ENCODE assay signal across 23 cellular contexts in the genomic region with DNA sequence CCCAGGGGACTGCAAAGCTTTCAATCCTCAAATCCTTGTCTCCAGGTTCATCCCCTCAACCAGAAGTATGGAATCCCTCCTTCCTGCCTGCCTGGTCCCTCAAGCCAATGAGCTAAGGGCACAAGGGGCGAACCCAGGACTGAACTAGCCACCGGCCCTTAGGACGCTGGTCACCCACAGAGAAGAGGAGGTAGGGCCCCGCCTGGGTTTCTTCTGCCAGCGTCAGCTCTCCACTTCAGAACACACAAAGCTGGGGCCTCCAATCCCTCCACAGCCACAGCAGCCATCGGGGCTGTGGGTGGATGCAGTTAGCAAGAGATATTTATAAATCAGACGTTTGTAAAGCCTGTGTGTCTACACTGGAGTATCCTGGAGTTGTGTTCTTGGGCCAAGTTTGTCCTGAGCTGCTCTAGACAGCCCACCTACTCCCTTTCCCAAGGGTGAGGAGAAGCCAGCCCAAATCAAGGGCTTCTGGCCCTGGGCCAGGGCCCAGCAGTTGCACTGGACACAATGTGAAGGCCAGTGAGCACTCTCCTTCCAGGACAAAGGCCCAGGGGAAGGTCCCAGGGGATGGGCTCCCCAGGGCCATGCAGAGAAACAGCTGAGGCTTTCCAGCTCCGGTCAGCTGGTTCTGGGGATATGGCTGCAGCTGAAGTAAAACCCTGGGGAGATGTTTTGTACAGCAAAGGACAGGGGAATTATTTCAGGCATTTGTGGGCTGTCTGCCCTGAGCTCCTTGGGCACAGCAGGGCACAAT. TPM values are rescaled to one million over a fixed set of nuclear protein-coding genes. Genes with fewer than 3 reads are reported as not detected.
DNase-seq lines count a peak whose midpoint lies in the region; ATAC-seq, FAIRE-seq and TF ChIP-seq lines count a peak whose summit lies in the region.
"Had no signal": no experiment of that assay in that cellular context is flagged by ENCODE, and none has a peak within 500 bp of the region (broad histone marks: within the 10 kb centered on the region; RNA-seq: fewer than 3 reads in every experiment).

No MANE protein-coding gene starts in this region.

- H3K27ac ChIP-seq in GM12878 (ENCODE audit: control insufficient read depth, insufficient read depth) (no peak overlapping the region), thyroid gland (peak overlapping the region in 1 of 3 donors; percentile 20)
- H3K27ac ChIP-seq: C4-2B, epithelial cell of prostate, SK-N-MC, skin epidermis, upper lobe of left lung had no signal

- H2AFZ ChIP-seq in GM12878 (ENCODE audit: control insufficient read depth, low read depth, low read length), result no peak overlapping the region

- no peaks in the 10 kb centered on the region for H3K4me1 ChIP-seq in GM12878 (ENCODE audit: control insufficient read depth, insufficient read depth, low read length)
- H3K4me1 ChIP-seq in thyroid gland, result peaks cover 7 to 12% of the 10 kb centered on the region in 2 donors
- H3K4me1 ChIP-seq: upper lobe of left lung had no signal

- no peak for FAIRE-seq in GM12878 (lab: Jason Lieb, UNC)
- FAIRE-seq: GM18507, HTR-8/SVneo had no signal

- H3K36me3 ChIP-seq in GM12878 (ENCODE audit: control insufficient read depth in 2 of 2, insufficient read depth in 2 of 2, low read length in 1 of 2) (no peaks in the 10 kb centered on the region), thyroid gland (no peaks in the 10 kb centered on the region)
- H3K36me3 ChIP-seq: upper lobe of left lung had no signal

- H3K79me2 ChIP-seq in GM12878 (ENCODE audit: control insufficient read depth, insufficient read depth, low read length), result no peaks in the 10 kb centered on the region

- BruUV-seq in GM12878 (replicated peaks; lab: Mats Ljungman, UMichigan), result no TSS peak

- TF ChIP-seq RAD21 in GM12878 (IDR thresholded peaks at IDR 0.05; ENCODE audit: insufficient read depth, low read depth, low read length), result no peak

- no peak for TF ChIP-seq CTCF in GM12878 (IDR thresholded peaks at IDR 0.05 in 2 of 3, conservative IDR thresholded peaks at IDR 0.05 in 1 of 3; ENCODE audit: control insufficient read depth in 2 of 3, extremely low read depth in 1 of 3, insufficient read depth in 1 of 3, low read depth in 3 of 3, low read length in 3 of 3)
- TF ChIP-seq CTCF in fibroblast of the aortic adventitia (IDR thresholded peaks at IDR 0.05; ENCODE audit: insufficient read depth, low read length), result no peak
- no peak for TF ChIP-seq CTCF in thyroid gland (IDR thresholded peaks at IDR 0.05)

- TF ChIP-seq POLR2A in GM12878 (IDR thresholded peaks at IDR 0.05; ENCODE audit: low read depth, low read length) (no peak), thyroid gland (IDR thresholded peaks at IDR 0.05) (no peak)

- no peak for ATAC-seq in GM12878
- no peak for ATAC-seq in HG03135 (IDR thresholded peaks at IDR 0.05; ENCODE audit: unreplicated experiment)
- ATAC-seq in HG02870 (IDR thresholded peaks at IDR 0.05; ENCODE audit: unreplicated experiment), result no peak

- in situ Hi-C loops in GM12878 (cut with MboI), result no loop called here

- H4K20me1 ChIP-seq in GM12878 (ENCODE audit: control insufficient read depth, insufficient read depth), result no peaks in the 10 kb centered on the region

- intact Hi-C loops in GM12878 (cut with micrococcal nuclease; ENCODE audit: unreplicated experiment), result no loop called here
- intact Hi-C loops in thyroid gland (cut with DNase I), result no loop called here

- no peak for DNase-seq in GM12878 (ENCODE audit: low read depth, low spot score)
- peak; percentile 6 for DNase-seq in fibroblast of the aortic adventitia (ENCODE audit: low read depth)
- peak; percentile 87 for DNase-seq in mesenteric fat pad (ENCODE audit: low spot score)
- peak; percentile 43 to 56 for DNase-seq in thyroid gland
- DNase-seq in NCI-H1694 (lab: John Stamatoyannopoulos, UW), result no peak
- DNase-seq in KG1 (lab: John Stamatoyannopoulos, UW), result no peak
- DNase-seq: activated T-cell treated with anti-CD3 and anti-CD28 coated beads, Interleukin-2, amount 50 U/mL, for 48 hours; H7; immature natural killer cell; mesendoderm; NCI-H2029; NCI-H510A treated with DMSO at 0.1 percent for 48 hours; OCI-M1 had no signal

- no peak for TF ChIP-seq EP300 in GM12878 (IDR thresholded peaks at IDR 0.05; ENCODE audit: borderline replicate concordance in 1 of 2, control insufficient read depth in 1 of 2, low read depth in 2 of 2, low read length in 2 of 2)

- no peak overlapping the region for H3K9ac ChIP-seq in GM12878 (ENCODE audit: control insufficient read depth, insufficient read depth, low read length)

- WGBS in GM12878 (ENCODE audit: insufficient coverage, insufficient replicate concordance, low lambda C conversion rate, missing lambda C conversion rate), result 36% methylated on average over 8 of the region's 8 CpGs
- 27 to 47% methylated on average over 2 to 5 of the region's 8 CpGs for WGBS in thyroid gland, 2 donors

- RAD21 ChIA-PET in GM12878 (lab: Charles Lee; ENCODE audit: unreplicated experiment), result no interaction called here

- CTCF ChIA-PET in GM12878 (lab: Yijun Ruan, JAX), result no interaction called here

- POLR2A ChIA-PET in GM12878 (lab: Charles Lee), result no interaction called here

- H3K4me3 ChIP-seq in GM12878 (no peak overlapping the region), fibroblast of the aortic adventitia (ENCODE audit: low read depth, low read length) (no peak overlapping the region), thyroid gland (replicated peaks in 1 of 3) (no peak overlapping the region)
- H3K4me3 ChIP-seq: SK-N-MC, skin epidermis, upper lobe of left lung had no signal

- H3K9me3 ChIP-seq in GM12878 (replicated peaks; ENCODE audit: control insufficient read depth, insufficient read depth, low read length) (no peaks in the 10 kb centered on the region), thyroid gland (no peaks in the 10 kb centered on the region)
- H3K9me3 ChIP-seq: upper lobe of left lung had no signal

- SMC1A ChIA-PET in GM12878 (lab: Charles Lee; ENCODE audit: uncharacterized antibody, unreplicated experiment), result no interaction called here

- H3K4me2 ChIP-seq in GM12878 (ENCODE audit: control insufficient read depth, insufficient read depth), result no peak overlapping the region

- H3K27me3 ChIP-seq in GM12878 (replicated peaks in 1 of 2; ENCODE audit: control insufficient read depth in 2 of 2, insufficient read depth in 2 of 2, low read length in 1 of 2) (no peaks in the 10 kb centered on the region), thyroid gland (no peaks in the 10 kb centered on the region)
- H3K27me3 ChIP-seq: upper lobe of left lung had no signal

TF ChIP-seq in GM12878, 131 proteins besides CTCF, POLR2A, EP300 and RAD21 (continues in another document):
- TF ChIP-seq CHD2 (IDR thresholded peaks at IDR 0.05; ENCODE audit: borderline replicate concordance, low read depth, low read length) (no peak), EZH2 (IDR thresholded peaks at IDR 0.05; ENCODE audit: borderline replicate concordance, control insufficient read depth, low read depth, low read length) (no peak)

RNA-seq across cellular contexts. Expression of gene AMBP, which starts 18.9 kb away (rescaled TPM):
- total RNA-seq in GM12878 (2013; cell fraction: nucleolus; rRNA removed), result not detected in 2 replicates
- total RNA-seq in GM12878 (2014; rRNA removed) (0.05 TPM in 1 of 2 replicates, not detected in the other), GM12878 (2014; rRNA removed; fragmentation: Illumina TruSeq; extraction: Trizol) (not detected in 2 replicates), GM12878 (2021) (1.9 and 2.3 TPM in 2 replicates), fibroblast of the aortic adventitia (ENCODE audit: low replicate concordance) (0.27 TPM in 1 of 2 replicates, not detected in the other), mesenteric fat pad (not detected), thyroid gland (1 to 10 TPM in 2 of 4 donors, under 1 TPM in 1, not detected in 1; 0.83 to 4.2 (median 2.1) TPM)
- not detected for polyA plus RNA-seq in GM12878 (2011; ENCODE audit: low read depth)
- polyA plus RNA-seq in GM12878 (2011; rRNA removed) (0.09 and 0.18 TPM in 2 replicates), GM12878 (2014; fragmentation: Illumina TruSeq; extraction: Trizol) (not detected in 2 replicates), GM12878 (2014; fragmentation: Nextera tagmentation; extraction: Ambion mirVana) (not detected), GM12878 (2014; rRNA removed) (not detected in 2 replicates), GM12878 (2016; fragmentation: Nextera tagmentation; extraction: Ambion mirVana) (under 1 TPM in 1 of 2 experiments, not detected in 1; 0.11 TPM)
- 0.07 and 0.18 TPM in 2 replicates for polyA plus RNA-seq in GM12878 (2011; cell fraction: cytosol; rRNA removed)
- 0.15 TPM in 1 of 2 replicates, not detected in the other for polyA plus RNA-seq in GM12878 (2011; cell fraction: nucleus; rRNA removed)
- polyA plus RNA-seq in GM12878 (2012), result not detected in 2 replicates
- not detected in 2 replicates for polyA minus RNA-seq in GM12878 (2011; rRNA and poly(A)+ RNA removed)
- not detected in 2 replicates for polyA minus RNA-seq in GM12878 (2011; cell fraction: cytosol; rRNA and poly(A)+ RNA removed)
- polyA minus RNA-seq in GM12878 (2011; cell fraction: nucleus; rRNA and poly(A)+ RNA removed), result not detected in 2 replicates
- total RNA-seq: glomerular endothelial cell had no signal
- polyA plus RNA-seq: immature natural killer cell had no signal

RNA-seq across cellular contexts. Expression of gene KIF12, which starts 39.9 kb away (rescaled TPM):
- total RNA-seq in GM12878 (2013; cell fraction: nucleolus; rRNA removed), result not detected in 2 replicates
- not detected in 2 replicates for total RNA-seq in GM12878 (2014; rRNA removed)
- not detected in 2 replicates for total RNA-seq in GM12878 (2014; rRNA removed; fragmentation: Illumina TruSeq; extraction: Trizol)
- total RNA-seq in GM12878 (2021), result 0.27 TPM in 1 of 2 replicates, not detected in the other
- not detected for polyA plus RNA-seq in GM12878 (2011; ENCODE audit: low read depth)
- not detected in 2 replicates for polyA plus RNA-seq in GM12878 (2011; rRNA removed)
- not detected in 2 replicates for polyA plus RNA-seq in GM12878 (2011; cell fraction: cytosol; rRNA removed)
- polyA plus RNA-seq in GM12878 (2011; cell fraction: nucleus; rRNA removed), result not detected in 2 replicates
- not detected in 2 replicates for polyA plus RNA-seq in GM12878 (2012)
- not detected in 2 replicates for polyA plus RNA-seq in GM12878 (2014; fragmentation: Illumina TruSeq; extraction: Trizol)
- not detected for polyA plus RNA-seq in GM12878 (2014; fragmentation: Nextera tagmentation; extraction: Ambion mirVana)
- not detected in 2 replicates for polyA plus RNA-seq in GM12878 (2014; rRNA removed)
- not detected for polyA plus RNA-seq in GM12878 (2016; fragmentation: Nextera tagmentation; extraction: Ambion mirVana)
- polyA minus RNA-seq in GM12878 (2011; rRNA and poly(A)+ RNA removed), result not detected in 2 replicates
- polyA minus RNA-seq in GM12878 (2011; cell fraction: cytosol; rRNA and poly(A)+ RNA removed), result not detected in 2 replicates
- not detected in 2 replicates for polyA minus RNA-seq in GM12878 (2011; cell fraction: nucleus; rRNA and poly(A)+ RNA removed)
- total RNA-seq in fibroblast of the aortic adventitia (ENCODE audit: low replicate concordance), result not detected in 2 replicates
- total RNA-seq in mesenteric fat pad, result 0.84 TPM
- 10 to 100 TPM; 13.4 to 56.0 (median 31.7) TPM for total RNA-seq in thyroid gland
- polyA plus RNA-seq: immature natural killer cell had no signal

Comparison
In these comparisons a context has a peak if more than half of its experiments do, and no peak if none do; other contexts are left out.
1. DNase-seq: peak in fibroblast of the aortic adventitia (single experiment), mesenteric fat pad (single experiment) and thyroid gland (2 of 2); none in GM12878 (single experiment), NCI-H1694 (single experiment) and KG1 (single experiment).